Comparison of ENCODE assay signal across 8 cellular contexts in genomic region chr6:13428528-13429405, GRCh38. TPM values are rescaled to one million over a fixed set of nuclear protein-coding genes. Genes with fewer than 3 reads are reported as not detected.
A peak's percentile ranks its signal among the peaks of the same experiment; 100 is the strongest.
DNase-seq lines count a peak whose midpoint lies in the region; ATAC-seq and TF ChIP-seq lines count a peak whose summit lies in the region.

No MANE protein-coding gene starts in this region.

- ATAC-seq in GM19463 (IDR thresholded peaks at IDR 0.05; ENCODE audit: unreplicated experiment): peak; percentile 22
- ATAC-seq in HG03439 (IDR thresholded peaks at IDR 0.05; ENCODE audit: unreplicated experiment): peak; percentile 7

- peak overlapping the region; percentile 75 for H3K4me3 ChIP-seq in GM12865 (ENCODE audit: low read depth, low read length)

- no peaks in the 10 kb centered on the region for H3K9me3 Mint-ChIP-seq in endothelial cell (ENCODE audit: unreplicated experiment)

- H3K4me1 Mint-ChIP-seq in endothelial cell (ENCODE audit: unreplicated experiment): peaks cover 63% of the 10 kb centered on the region

- DNase-seq in GM12865 (ENCODE audit: low read depth): peak; percentile 90
- peak; percentile 38 to 44 for DNase-seq in erythroblast (lab: John Stamatoyannopoulos, UW)
- DNase-seq in GM03348 (ENCODE audit: low spot score): no peak
- DNase-seq in hippocampal formation (lab: John Stamatoyannopoulos, UW): no peak
- DNase-seq in iPS-NIHi7 (ENCODE audit: extremely low spot score): no peak
- no peak for DNase-seq in endothelial cell (ENCODE audit: low spot score)

- no peaks in the 10 kb centered on the region for H3K36me3 Mint-ChIP-seq in endothelial cell (ENCODE audit: low read depth, unreplicated experiment)

- no peak overlapping the region for H3K4me3 Mint-ChIP-seq in endothelial cell (ENCODE audit: unreplicated experiment)

- H3K27me3 Mint-ChIP-seq in endothelial cell (ENCODE audit: unreplicated experiment): peaks cover 6% of the 10 kb centered on the region

- TF ChIP-seq POLR2A in erythroblast (IDR thresholded peaks at IDR 0.05; ENCODE audit: low read length): no peak

- no peak overlapping the region for H3K27ac Mint-ChIP-seq in endothelial cell (ENCODE audit: unreplicated experiment)

- peak; percentile 50 for TF ChIP-seq CTCF in GM12865 (IDR thresholded peaks at IDR 0.05; ENCODE audit: insufficient read depth, low read depth, low read length, missing control alignments)
- TF ChIP-seq CTCF in endothelial cell (IDR thresholded peaks at IDR 0.05; ENCODE audit: unreplicated experiment): no peak

RNA-seq across cellular contexts. Expression of gene GFOD1, which starts 58.6 kb away (rescaled TPM):
- total RNA-seq in endothelial cell (ENCODE audit: unreplicated experiment): 47.6 TPM

Comparison
In these comparisons a context has a peak if more than half of its experiments do, and no peak if none do; other contexts are left out.
1. DNase-seq: peak in GM12865 (single experiment) and erythroblast (2 of 2); none in GM03348 (single experiment), hippocampal formation (0 of 2), iPS-NIHi7 (single experiment) and endothelial cell (single experiment).